ENCODE assay signal across 13 cellular contexts in the genomic region with DNA sequence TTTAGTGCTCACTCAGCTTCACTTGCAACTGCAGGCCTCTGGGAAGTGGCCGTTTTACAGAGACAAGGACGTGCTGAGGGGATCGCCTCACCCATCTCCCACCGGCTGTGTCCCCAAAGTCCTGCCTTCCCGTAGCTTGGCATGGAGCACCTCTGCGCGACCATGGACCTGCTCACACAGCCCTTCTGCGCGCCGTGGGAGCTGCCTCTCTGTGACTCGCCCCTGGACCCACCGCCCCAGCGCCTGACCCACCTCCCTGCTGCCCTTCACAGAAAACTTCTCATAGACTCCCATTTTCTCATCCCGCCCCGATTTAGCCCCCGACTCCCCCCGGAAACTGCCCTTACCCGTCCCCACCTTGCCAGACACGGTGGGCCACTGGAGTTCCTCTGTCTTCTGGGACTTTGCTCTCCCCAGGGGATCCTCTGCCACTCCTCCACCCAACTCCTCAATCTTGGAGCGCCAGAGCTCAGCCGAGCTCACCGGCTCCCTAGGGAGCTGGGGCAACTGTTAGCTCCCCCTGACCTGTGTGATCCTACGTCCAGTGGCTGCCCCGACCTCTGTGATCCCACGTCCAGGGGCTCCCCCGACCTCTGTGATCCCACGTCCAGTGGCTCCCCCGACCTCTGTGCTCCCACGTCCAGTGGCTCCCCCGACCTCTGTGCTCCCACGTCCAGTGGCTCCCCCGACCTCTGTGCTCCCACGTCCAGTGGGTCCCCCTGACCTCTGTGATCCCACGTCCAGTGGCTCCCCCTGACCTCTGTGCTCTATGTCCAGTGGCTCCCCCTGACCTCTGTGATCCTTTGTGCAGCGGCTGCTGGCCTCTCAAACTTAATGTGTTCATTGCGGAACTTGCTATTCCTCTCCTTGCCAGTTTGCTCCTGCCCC. TPM values are rescaled to one million over a fixed set of nuclear protein-coding genes. Genes with fewer than 3 reads are reported as not detected.
A peak's percentile ranks its signal among the peaks of the same experiment; 100 is the strongest.
DNase-seq lines count a peak whose midpoint lies in the region; ATAC-seq and TF ChIP-seq lines count a peak whose summit lies in the region.
"Had no signal": no experiment of that assay in that cellular context is flagged by ENCODE, and none has a peak within 500 bp of the region (broad histone marks: within the 10 kb centered on the region; RNA-seq: fewer than 3 reads in every experiment).

No MANE protein-coding gene starts in this region.

- H3F3A ChIP-seq in GM23338 (replicated peaks; ENCODE audit: low read depth): peaks cover 33% of the 10 kb centered on the region

- H2AFZ ChIP-seq in GM23338: no peak overlapping the region

- peaks cover 10% of the 10 kb centered on the region for H3K4me1 ChIP-seq in CD8-positive, alpha-beta memory T cell (ENCODE audit: insufficient read depth, low read length)
- H3K4me1 ChIP-seq in GM23338 (ENCODE audit: insufficient read depth): peaks cover 9% of the 10 kb centered on the region
- peaks cover 0 to 18% (median 14%) of the 10 kb centered on the region in 4 donors for H3K4me1 ChIP-seq in sigmoid colon
- peaks cover 9% of the 10 kb centered on the region for H3K4me1 ChIP-seq in A673 (ENCODE audit: insufficient read depth, low read length, poor library complexity, severe bottlenecking)

- intact Hi-C loops in sigmoid colon (cut with DNase I) (no loop called here), A673 (cut with micrococcal nuclease; ENCODE audit: unreplicated experiment) (no loop called here)

- peak overlapping the region in 2 of 7 donors; percentile 37 to 88 for H3K4me3 Mint-ChIP-seq in CD8-positive, alpha-beta memory T cell
- H3K4me3 Mint-ChIP-seq in GM23338 (0 out of 3 replicates have a peak overlapping the region, but pooled peaks have one; percentile 24), endothelial cell (ENCODE audit: unreplicated experiment) (peak overlapping the region; percentile 42)
- H3K4me3 Mint-ChIP-seq: B cell; stimulated activated naive B cell treated with anti-CD40 and anti-IgM and Interleukin-4, amounts not matched to agents 10 μg/mL and 1 μg/mL and 100 μg/mL, for 72 hours had no signal

- H3K9me3 Mint-ChIP-seq in CD8-positive, alpha-beta memory T cell: no peaks in the 10 kb centered on the region
- no peaks in the 10 kb centered on the region for H3K9me3 Mint-ChIP-seq in GM23338
- H3K9me3 Mint-ChIP-seq in endothelial cell (ENCODE audit: unreplicated experiment): no peaks in the 10 kb centered on the region
- H3K9me3 Mint-ChIP-seq: stimulated activated naive B cell treated with anti-CD40 and anti-IgM and Interleukin-4, amounts not matched to agents 10 μg/mL and 1 μg/mL and 100 μg/mL, for 72 hours had no signal

- peaks cover 20% of the 10 kb centered on the region for H4K20me1 ChIP-seq in GM23338 (replicated peaks; ENCODE audit: insufficient read depth)

- H3K9me2 ChIP-seq in GM23338 (ENCODE audit: insufficient read depth): no peaks in the 10 kb centered on the region

- H3K27ac ChIP-seq in CD8-positive, alpha-beta memory T cell (ENCODE audit: low read depth, low read length): peak overlapping the region; percentile 8
- H3K27ac ChIP-seq in GM23338 (ENCODE audit: low read depth) (no peak overlapping the region), sigmoid colon (no peak overlapping the region), A673 (ENCODE audit: low read depth, low read length, poor library complexity, severe bottlenecking) (no peak overlapping the region)
- H3K27ac ChIP-seq: dorsolateral prefrontal cortex had no signal

- no peak for DNase-seq in CD8-positive, alpha-beta memory T cell
- DNase-seq in GM23338 (ENCODE audit: low spot score) (no peak), endothelial cell (ENCODE audit: low spot score) (no peak), sigmoid colon (no peak), A673 (ENCODE audit: low spot score) (no peak)
- DNase-seq: activated T-cell treated with anti-CD3 and anti-CD28 coated beads, Interleukin-2, amount 50 U/mL, for 1 hour; DMS 273 treated with DMSO at 0.1 percent for 48 hours; dorsolateral prefrontal cortex; foreskin melanocyte; NCI-H2029; stimulated activated naive B cell treated with anti-CD40 and anti-IgM and Interleukin-4, amounts not matched to agents 10 μg/mL and 1 μg/mL and 100 μg/mL, for 72 hours had no signal

- peaks cover 4 to 15% (median 12%) of the 10 kb centered on the region in 3 donors for H3K4me1 Mint-ChIP-seq in CD8-positive, alpha-beta memory T cell
- H3K4me1 Mint-ChIP-seq in GM23338 (peaks cover 13% of the 10 kb centered on the region), endothelial cell (ENCODE audit: unreplicated experiment) (peaks cover 3% of the 10 kb centered on the region)

- BruUV-seq in A673 (replicated peaks; lab: Mats Ljungman, UMichigan): no TSS peak

- CTCF ChIA-PET in CD8-positive, alpha-beta memory T cell (lab: Charles Lee): interaction anchor here (1.4 to 4.4 kb wide), 3 partner anchors 12 to 144 kb away, joined by 4 to 20 read pairs (median 5); no protein-coding TSS in a partner anchor
- CTCF ChIA-PET in A673 (lab: Charles Lee): no interaction called here

- H3K36me3 Mint-ChIP-seq in CD8-positive, alpha-beta memory T cell: peaks cover 0 to 2% (median 0%) of the 10 kb centered on the region in 3 donors
- H3K36me3 Mint-ChIP-seq in GM23338 (ENCODE audit: low read depth): peaks cover 41% of the 10 kb centered on the region
- peaks cover 3% of the 10 kb centered on the region for H3K36me3 Mint-ChIP-seq in endothelial cell (ENCODE audit: low read depth, unreplicated experiment)

- ATAC-seq in GM23338: no peak
- no peak for ATAC-seq in GM19452 (IDR thresholded peaks at IDR 0.05; ENCODE audit: unreplicated experiment)
- ATAC-seq: stimulated activated naive B cell treated with anti-CD40 and anti-IgM and Interleukin-4, amounts not matched to agents 10 μg/mL and 1 μg/mL and 100 μg/mL, for 72 hours had no signal

- H3K79me2 ChIP-seq in GM23338 (replicated peaks; ENCODE audit: insufficient read depth): peaks cover 6% of the 10 kb centered on the region

- no peak for TF ChIP-seq POLR2A in sigmoid colon (IDR thresholded peaks at IDR 0.05)

- no peaks in the 10 kb centered on the region for H3K9me3 ChIP-seq in CD8-positive, alpha-beta memory T cell (ENCODE audit: low read length)
- no peaks in the 10 kb centered on the region for H3K9me3 ChIP-seq in sigmoid colon
- H3K9me3 ChIP-seq in A673 (ENCODE audit: low read depth, low read length, poor library complexity, severe bottlenecking): no peaks in the 10 kb centered on the region

- H3K36me3 ChIP-seq in CD8-positive, alpha-beta memory T cell (ENCODE audit: insufficient read depth, low read length): no peaks in the 10 kb centered on the region
- H3K36me3 ChIP-seq in GM23338 (ENCODE audit: insufficient read depth): no peaks in the 10 kb centered on the region; the same call in 1 of the 2 replicates
- H3K36me3 ChIP-seq in sigmoid colon: peaks cover 0 to 3% (median 0%) of the 10 kb centered on the region in 4 donors
- H3K36me3 ChIP-seq in A673 (ENCODE audit: insufficient read depth, low read length, poor library complexity, severe bottlenecking): peaks cover 27% of the 10 kb centered on the region

- H3K27me3 Mint-ChIP-seq in CD8-positive, alpha-beta memory T cell: no peaks in the 10 kb centered on the region
- peaks cover 48% of the 10 kb centered on the region for H3K27me3 Mint-ChIP-seq in GM23338 (ENCODE audit: insufficient read depth, low read depth, poor library complexity)
- peaks cover 20% of the 10 kb centered on the region for H3K27me3 Mint-ChIP-seq in endothelial cell (ENCODE audit: unreplicated experiment)
- H3K27me3 Mint-ChIP-seq: B cell; stimulated activated naive B cell treated with anti-CD40 and anti-IgM and Interleukin-4, amounts not matched to agents 10 μg/mL and 1 μg/mL and 100 μg/mL, for 72 hours had no signal

- H3K27me3 ChIP-seq in CD8-positive, alpha-beta memory T cell (ENCODE audit: insufficient read depth, low read length, poor library complexity, severe bottlenecking): no peaks in the 10 kb centered on the region
- H3K27me3 ChIP-seq in GM23338 (ENCODE audit: insufficient read depth) (peaks cover 58% of the 10 kb centered on the region), sigmoid colon (peaks cover 0 to 20% (median 7%) of the 10 kb centered on the region in 3 donors), A673 (replicated peaks; ENCODE audit: insufficient read depth, low read depth, low read length, poor library complexity) (no peaks in the 10 kb centered on the region)
- H3K27me3 ChIP-seq: dorsolateral prefrontal cortex had no signal

- WGBS in sigmoid colon, 2 donors: 87 to 93% methylated on average over 36 of the region's 36 CpGs

- TF ChIP-seq EP300 in sigmoid colon (IDR thresholded peaks at IDR 0.05): no peak

- peak overlapping the region in 3 of 8 donors; percentile 72 to 94 (median 84) for H3K27ac Mint-ChIP-seq in CD8-positive, alpha-beta memory T cell
- H3K27ac Mint-ChIP-seq in GM23338 (no peak overlapping the region), endothelial cell (ENCODE audit: unreplicated experiment) (no peak overlapping the region)
- H3K27ac Mint-ChIP-seq: B cell had no signal

- POLR2A ChIA-PET in CD8-positive, alpha-beta memory T cell (lab: Charles Lee): interaction anchor here (0.6 to 1.2 kb wide), 5 partner anchors 10 to 41 kb away, joined by 3 to 9 read pairs (median 3); partner anchors contain the start of gene SPATA2L
- POLR2A ChIA-PET in A673 (lab: Charles Lee; ENCODE audit: low non-redundant PET): no interaction called here

- H3K4me2 ChIP-seq in GM23338: no peak overlapping the region

- TF ChIP-seq CTCF in GM23338 (conservative IDR thresholded peaks at IDR 0.05; ENCODE audit: low read depth in 2 of 2) (no peak), endothelial cell (IDR thresholded peaks at IDR 0.05; ENCODE audit: unreplicated experiment) (no peak), sigmoid colon (IDR thresholded peaks at IDR 0.05) (no peak), A673 (conservative IDR thresholded peaks at IDR 0.05; ENCODE audit: low read depth, low read length) (no peak)

- no peak overlapping the region for H3K4me3 ChIP-seq in CD8-positive, alpha-beta memory T cell (ENCODE audit: low read length)
- H3K4me3 ChIP-seq in GM23338 (no peak overlapping the region), sigmoid colon (no peak overlapping the region), A673 (ENCODE audit: low read depth, low read length, poor library complexity, severe bottlenecking) (no peak overlapping the region)
- H3K4me3 ChIP-seq: dorsolateral prefrontal cortex had no signal

RNA-seq across cellular contexts. Expression of gene VPS9D1, which starts 3.1 kb away (rescaled TPM):
- total RNA-seq in CD8-positive, alpha-beta memory T cell: 1 to 10 TPM; 3.7 to 4.0 TPM
- 1.6 TPM for polyA plus RNA-seq in CD8-positive, alpha-beta memory T cell
- total RNA-seq in GM23338 (2014; rRNA removed; shearing (Covaris generic)): 1.8 and 2.1 TPM in 2 replicates
- polyA plus RNA-seq in GM23338 (2016; fragmentation: Nextera tagmentation; extraction: Ambion mirVana) (2.0 and 2.2 TPM in 2 replicates), sigmoid colon (10 to 100 TPM in 1 of 3 donors, 1 to 10 TPM in 2; 5.3 to 19.2 (median 8.4) TPM)
- total RNA-seq in endothelial cell (ENCODE audit: unreplicated experiment) (12.2 TPM), sigmoid colon (10 to 100 TPM in 1 of 4 donors, 1 to 10 TPM in 3; 3.8 to 10.5 (median 4.0) TPM), A673 (2021) (3.4 and 5.6 TPM in 2 replicates)

RNA-seq across cellular contexts. Expression of gene ZNF276, which starts 3.8 kb away (rescaled TPM):
- total RNA-seq in CD8-positive, alpha-beta memory T cell: 10 to 100 TPM; 35.6 to 36.6 TPM
- polyA plus RNA-seq in CD8-positive, alpha-beta memory T cell: 47.3 TPM
- 12.7 and 15.6 TPM in 2 replicates for total RNA-seq in GM23338 (2014; rRNA removed; shearing (Covaris generic))
- polyA plus RNA-seq in GM23338 (2016; fragmentation: Nextera tagmentation; extraction: Ambion mirVana) (3.4 and 4.3 TPM in 2 replicates), sigmoid colon (10 to 100 TPM in 1 of 3 donors, 1 to 10 TPM in 2; 7.2 to 32.3 (median 9.9) TPM)
- total RNA-seq in endothelial cell (ENCODE audit: unreplicated experiment) (25.4 TPM), sigmoid colon (10 to 100 TPM; 13.7 to 26.9 (median 18.2) TPM), A673 (2021) (37.2 and 37.3 TPM in 2 replicates)

RNA-seq across cellular contexts. Expression of gene SPATA2L, which starts 16.0 kb away (rescaled TPM):
- 1 to 10 TPM; 7.0 to 7.6 TPM for total RNA-seq in CD8-positive, alpha-beta memory T cell
- polyA plus RNA-seq in CD8-positive, alpha-beta memory T cell: 10.3 TPM
- total RNA-seq in GM23338 (2014; rRNA removed; shearing (Covaris generic)): 23.4 and 26.2 TPM in 2 replicates
- polyA plus RNA-seq in GM23338 (2016; fragmentation: Nextera tagmentation; extraction: Ambion mirVana) (6.9 and 11.1 TPM in 2 replicates), sigmoid colon (10 to 100 TPM; 11.3 to 17.6 (median 12.6) TPM)
- total RNA-seq in endothelial cell (ENCODE audit: unreplicated experiment) (7.5 TPM), sigmoid colon (10 to 100 TPM in 1 of 4 donors, 1 to 10 TPM in 3; 3.5 to 12.6 (median 6.5) TPM), A673 (2021) (15.8 and 19.1 TPM in 2 replicates)

RNA-seq across cellular contexts. Expression of gene CDK10, which starts 31.1 kb away (rescaled TPM):
- 10 to 100 TPM; 74.8 to 79.0 TPM for total RNA-seq in CD8-positive, alpha-beta memory T cell
- 31.8 TPM for polyA plus RNA-seq in CD8-positive, alpha-beta memory T cell
- total RNA-seq in GM23338 (2014; rRNA removed; shearing (Covaris generic)): 53.2 and 64.6 TPM in 2 replicates
- polyA plus RNA-seq in GM23338 (2016; fragmentation: Nextera tagmentation; extraction: Ambion mirVana) (79.0 and 88.0 TPM in 2 replicates), sigmoid colon (10 to 100 TPM; 34.0 to 96.0 (median 36.0) TPM)
- total RNA-seq in endothelial cell (ENCODE audit: unreplicated experiment) (83.2 TPM), sigmoid colon (10 to 100 TPM; 17.8 to 62.3 (median 35.2) TPM), A673 (2021) (98.0 and 104 TPM in 2 replicates)

RNA-seq across cellular contexts. Expression of gene SPATA33, which starts 59.9 kb away (rescaled TPM):
- 10 to 100 TPM; 16.9 TPM for total RNA-seq in CD8-positive, alpha-beta memory T cell
- polyA plus RNA-seq in CD8-positive, alpha-beta memory T cell: 2.3 TPM
- total RNA-seq in GM23338 (2014; rRNA removed; shearing (Covaris generic)): 5.8 and 6.6 TPM in 2 replicates
- polyA plus RNA-seq in GM23338 (2016; fragmentation: Nextera tagmentation; extraction: Ambion mirVana) (13.9 and 17.4 TPM in 2 replicates), sigmoid colon (1 to 10 TPM; 2.1 to 6.3 (median 4.2) TPM)
- total RNA-seq in endothelial cell (ENCODE audit: unreplicated experiment) (13.8 TPM), sigmoid colon (1 to 10 TPM; 1.4 to 7.7 (median 5.9) TPM), A673 (2021) (39.1 and 46.7 TPM in 2 replicates)
